Comparison of ENCODE assay signal across 1 cellular context in the genomic region with DNA sequence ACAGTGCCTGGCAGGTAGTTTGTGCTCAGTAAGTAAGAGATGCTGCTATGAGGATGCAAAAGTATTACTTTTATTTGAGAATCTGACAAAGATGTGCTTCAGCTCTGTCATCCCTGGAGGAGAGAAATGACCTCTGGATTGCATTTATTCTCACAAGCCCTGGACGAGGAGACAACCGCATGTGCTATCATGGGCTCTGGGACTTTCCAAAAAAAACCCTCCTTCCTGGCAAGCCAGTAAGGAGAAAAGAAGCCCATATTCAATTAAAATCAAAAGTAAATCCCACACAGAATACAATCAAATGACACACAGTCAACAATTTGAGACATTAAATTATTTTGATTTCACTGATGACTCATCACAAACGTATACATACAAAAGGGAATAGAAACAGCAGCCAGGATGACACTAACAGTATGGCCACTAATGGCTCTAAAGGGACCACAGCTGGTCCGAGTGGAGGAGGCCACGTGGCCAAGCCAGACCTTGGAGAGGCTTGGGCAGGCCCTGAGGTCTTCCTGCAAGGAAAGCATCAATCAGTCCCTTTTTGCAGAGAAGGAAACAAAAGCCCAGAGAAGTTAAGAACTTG.
A peak's percentile ranks its signal among the peaks of the same experiment; 100 is the strongest.
TF ChIP-seq lines count a peak whose summit lies in the region.

No MANE protein-coding gene starts in this region.

TF ChIP-seq in GM12878, 131 proteins besides CTCF, POLR2A, EP300 and RAD21:
- TF ChIP-seq GABPA (IDR thresholded peaks at IDR 0.05; ENCODE audit: low read depth), result no peak
- no peak for TF ChIP-seq RELA (IDR thresholded peaks at IDR 0.05; ENCODE audit: borderline replicate concordance, partially characterized antibody)
- TF ChIP-seq ATF7 (IDR thresholded peaks at IDR 0.05; ENCODE audit: low read depth), result peak; percentile 27; the same call in 1 of the 2 replicates
- TF ChIP-seq SP1 (IDR thresholded peaks at IDR 0.05; ENCODE audit: low read depth, low read length), result no peak
- 0 out of 2 replicates have a peak, but pooled peaks have one; percentile 4 for TF ChIP-seq SPI1 (IDR thresholded peaks at IDR 0.05; ENCODE audit: borderline replicate concordance, insufficient read depth, low read depth, low read length)
- peak; percentile 45 for TF ChIP-seq RUNX3 (IDR thresholded peaks at IDR 0.05; ENCODE audit: low read length)
- TF ChIP-seq GATAD2B (conservative IDR thresholded peaks at IDR 0.05; ENCODE audit: low read depth), result no peak
- TF ChIP-seq, protein P1, sequence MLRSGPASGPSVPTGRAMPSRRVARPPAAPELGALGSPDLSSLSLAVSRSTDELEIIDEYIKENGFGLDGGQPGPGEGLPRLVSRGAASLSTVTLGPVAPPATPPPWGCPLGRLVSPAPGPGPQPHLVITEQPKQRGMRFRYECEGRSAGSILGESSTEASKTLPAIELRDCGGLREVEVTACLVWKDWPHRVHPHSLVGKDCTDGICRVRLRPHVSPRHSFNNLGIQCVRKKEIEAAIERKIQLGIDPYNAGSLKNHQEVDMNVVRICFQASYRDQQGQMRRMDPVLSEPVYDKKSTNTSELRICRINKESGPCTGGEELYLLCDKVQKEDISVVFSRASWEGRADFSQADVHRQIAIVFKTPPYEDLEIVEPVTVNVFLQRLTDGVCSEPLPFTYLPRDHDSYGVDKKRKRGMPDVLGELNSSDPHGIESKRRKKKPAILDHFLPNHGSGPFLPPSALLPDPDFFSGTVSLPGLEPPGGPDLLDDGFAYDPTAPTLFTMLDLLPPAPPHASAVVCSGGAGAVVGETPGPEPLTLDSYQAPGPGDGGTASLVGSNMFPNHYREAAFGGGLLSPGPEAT (IDR thresholded peaks at IDR 0.05; ENCODE audit: low read depth), result peak; percentile 70; the same call in 1 of the 2 replicates
- TF ChIP-seq STAT1 (conservative IDR thresholded peaks at IDR 0.05), result no peak
- peak; percentile 8 for TF ChIP-seq MEF2B (IDR thresholded peaks at IDR 0.05; ENCODE audit: partially characterized antibody, poor library complexity, severe bottlenecking)
- TF ChIP-seq JUNB (IDR thresholded peaks at IDR 0.05), result peak; percentile 24
- 0 out of 2 replicates have a peak, but pooled peaks have one; percentile 9 for TF ChIP-seq CREM (IDR thresholded peaks at IDR 0.05; ENCODE audit: low read depth)
- TF ChIP-seq, protein P2, sequence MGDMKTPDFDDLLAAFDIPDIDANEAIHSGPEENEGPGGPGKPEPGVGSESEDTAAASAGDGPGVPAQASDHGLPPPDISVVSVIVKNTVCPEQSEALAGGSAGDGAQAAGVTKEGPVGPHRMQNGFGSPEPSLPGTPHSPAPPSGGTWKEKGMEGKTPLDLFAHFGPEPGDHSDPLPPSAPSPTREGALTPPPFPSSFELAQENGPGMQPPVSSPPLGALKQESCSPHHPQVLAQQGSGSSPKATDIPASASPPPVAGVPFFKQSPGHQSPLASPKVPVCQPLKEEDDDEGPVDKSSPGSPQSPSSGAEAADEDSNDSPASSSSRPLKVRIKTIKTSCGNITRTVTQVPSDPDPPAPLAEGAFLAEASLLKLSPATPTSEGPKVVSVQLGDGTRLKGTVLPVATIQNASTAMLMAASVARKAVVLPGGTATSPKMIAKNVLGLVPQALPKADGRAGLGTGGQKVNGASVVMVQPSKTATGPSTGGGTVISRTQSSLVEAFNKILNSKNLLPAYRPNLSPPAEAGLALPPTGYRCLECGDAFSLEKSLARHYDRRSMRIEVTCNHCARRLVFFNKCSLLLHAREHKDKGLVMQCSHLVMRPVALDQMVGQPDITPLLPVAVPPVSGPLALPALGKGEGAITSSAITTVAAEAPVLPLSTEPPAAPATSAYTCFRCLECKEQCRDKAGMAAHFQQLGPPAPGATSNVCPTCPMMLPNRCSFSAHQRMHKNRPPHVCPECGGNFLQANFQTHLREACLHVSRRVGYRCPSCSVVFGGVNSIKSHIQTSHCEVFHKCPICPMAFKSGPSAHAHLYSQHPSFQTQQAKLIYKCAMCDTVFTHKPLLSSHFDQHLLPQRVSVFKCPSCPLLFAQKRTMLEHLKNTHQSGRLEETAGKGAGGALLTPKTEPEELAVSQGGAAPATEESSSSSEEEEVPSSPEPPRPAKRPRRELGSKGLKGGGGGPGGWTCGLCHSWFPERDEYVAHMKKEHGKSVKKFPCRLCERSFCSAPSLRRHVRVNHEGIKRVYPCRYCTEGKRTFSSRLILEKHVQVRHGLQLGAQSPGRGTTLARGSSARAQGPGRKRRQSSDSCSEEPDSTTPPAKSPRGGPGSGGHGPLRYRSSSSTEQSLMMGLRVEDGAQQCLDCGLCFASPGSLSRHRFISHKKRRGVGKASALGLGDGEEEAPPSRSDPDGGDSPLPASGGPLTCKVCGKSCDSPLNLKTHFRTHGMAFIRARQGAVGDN (IDR thresholded peaks at IDR 0.05), result peak; percentile 71
- TF ChIP-seq, protein P3, sequence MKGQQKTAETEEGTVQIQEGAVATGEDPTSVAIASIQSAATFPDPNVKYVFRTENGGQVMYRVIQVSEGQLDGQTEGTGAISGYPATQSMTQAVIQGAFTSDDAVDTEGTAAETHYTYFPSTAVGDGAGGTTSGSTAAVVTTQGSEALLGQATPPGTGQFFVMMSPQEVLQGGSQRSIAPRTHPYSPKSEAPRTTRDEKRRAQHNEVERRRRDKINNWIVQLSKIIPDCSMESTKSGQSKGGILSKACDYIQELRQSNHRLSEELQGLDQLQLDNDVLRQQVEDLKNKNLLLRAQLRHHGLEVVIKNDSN (IDR thresholded peaks at IDR 0.05; ENCODE audit: borderline replicate concordance, extremely low read length, insufficient read depth, low read depth, low read length), result peak; percentile 46
- TF ChIP-seq RAD51 (IDR thresholded peaks at IDR 0.05), result peak; percentile 61; the same call in 1 of the 2 replicates
- TF ChIP-seq IKZF1 (conservative IDR thresholded peaks at IDR 0.05), result peak; percentile 29; the same call in 1 of the 2 replicates
- TF ChIP-seq, protein P4, sequence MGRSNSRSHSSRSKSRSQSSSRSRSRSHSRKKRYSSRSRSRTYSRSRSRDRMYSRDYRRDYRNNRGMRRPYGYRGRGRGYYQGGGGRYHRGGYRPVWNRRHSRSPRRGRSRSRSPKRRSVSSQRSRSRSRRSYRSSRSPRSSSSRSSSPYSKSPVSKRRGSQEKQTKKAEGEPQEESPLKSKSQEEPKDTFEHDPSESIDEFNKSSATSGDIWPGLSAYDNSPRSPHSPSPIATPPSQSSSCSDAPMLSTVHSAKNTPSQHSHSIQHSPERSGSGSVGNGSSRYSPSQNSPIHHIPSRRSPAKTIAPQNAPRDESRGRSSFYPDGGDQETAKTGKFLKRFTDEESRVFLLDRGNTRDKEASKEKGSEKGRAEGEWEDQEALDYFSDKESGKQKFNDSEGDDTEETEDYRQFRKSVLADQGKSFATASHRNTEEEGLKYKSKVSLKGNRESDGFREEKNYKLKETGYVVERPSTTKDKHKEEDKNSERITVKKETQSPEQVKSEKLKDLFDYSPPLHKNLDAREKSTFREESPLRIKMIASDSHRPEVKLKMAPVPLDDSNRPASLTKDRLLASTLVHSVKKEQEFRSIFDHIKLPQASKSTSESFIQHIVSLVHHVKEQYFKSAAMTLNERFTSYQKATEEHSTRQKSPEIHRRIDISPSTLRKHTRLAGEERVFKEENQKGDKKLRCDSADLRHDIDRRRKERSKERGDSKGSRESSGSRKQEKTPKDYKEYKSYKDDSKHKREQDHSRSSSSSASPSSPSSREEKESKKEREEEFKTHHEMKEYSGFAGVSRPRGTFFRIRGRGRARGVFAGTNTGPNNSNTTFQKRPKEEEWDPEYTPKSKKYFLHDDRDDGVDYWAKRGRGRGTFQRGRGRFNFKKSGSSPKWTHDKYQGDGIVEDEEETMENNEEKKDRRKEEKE (IDR thresholded peaks at IDR 0.05), result no peak
- peak in 1 of 2 experiments; percentile 46; a peak in 2 of 4 replicates for TF ChIP-seq IKZF2 (IDR thresholded peaks at IDR 0.05)
- TF ChIP-seq, protein P5, sequence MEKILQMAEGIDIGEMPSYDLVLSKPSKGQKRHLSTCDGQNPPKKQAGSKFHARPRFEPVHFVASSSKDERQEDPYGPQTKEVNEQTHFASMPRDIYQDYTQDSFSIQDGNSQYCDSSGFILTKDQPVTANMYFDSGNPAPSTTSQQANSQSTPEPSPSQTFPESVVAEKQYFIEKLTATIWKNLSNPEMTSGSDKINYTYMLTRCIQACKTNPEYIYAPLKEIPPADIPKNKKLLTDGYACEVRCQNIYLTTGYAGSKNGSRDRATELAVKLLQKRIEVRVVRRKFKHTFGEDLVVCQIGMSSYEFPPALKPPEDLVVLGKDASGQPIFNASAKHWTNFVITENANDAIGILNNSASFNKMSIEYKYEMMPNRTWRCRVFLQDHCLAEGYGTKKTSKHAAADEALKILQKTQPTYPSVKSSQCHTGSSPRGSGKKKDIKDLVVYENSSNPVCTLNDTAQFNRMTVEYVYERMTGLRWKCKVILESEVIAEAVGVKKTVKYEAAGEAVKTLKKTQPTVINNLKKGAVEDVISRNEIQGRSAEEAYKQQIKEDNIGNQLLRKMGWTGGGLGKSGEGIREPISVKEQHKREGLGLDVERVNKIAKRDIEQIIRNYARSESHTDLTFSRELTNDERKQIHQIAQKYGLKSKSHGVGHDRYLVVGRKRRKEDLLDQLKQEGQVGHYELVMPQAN (conservative IDR thresholded peaks at IDR 0.05), result no peak
- TF ChIP-seq MTA2 (IDR thresholded peaks at IDR 0.05; ENCODE audit: low read depth), result 0 out of 2 replicates have a peak, but pooled peaks have one; percentile 32
- no peak for TF ChIP-seq STAT3 (IDR thresholded peaks at IDR 0.05; ENCODE audit: low read depth, low read length)
TF ChIP-seq in GM12878: peak in this region for 13.
